In genomic region chr9:36956908-36957307, GRCh38 we compare ENCODE assay signal across 29 cellular contexts.
A peak's percentile ranks its signal among the peaks of the same experiment; 100 is the strongest.
DNase-seq lines count a peak whose midpoint lies in the region; ATAC-seq, FAIRE-seq and TF ChIP-seq lines count a peak whose summit lies in the region.
"Had no signal": no experiment of that assay in that cellular context is flagged by ENCODE, and none has a peak within 500 bp of the region (broad histone marks: within the 10 kb centered on the region; RNA-seq: fewer than 3 reads in every experiment).

No MANE protein-coding gene starts in this region.

- no peaks in the 10 kb centered on the region; the same call in 1 of the 2 replicates for H3K9me3 Mint-ChIP-seq in WTC11
- H3K9me3 Mint-ChIP-seq: HFFc6 had no signal

- DNase-seq in NCI-H2227 (lab: John Stamatoyannopoulos, UW; ENCODE audit: unreplicated experiment) (peak; percentile 39), NCI-H2227 treated with DMSO at 0.1 percent for 48 hours (lab: John Stamatoyannopoulos, UW) (no peak), WTC11 (ENCODE audit: low spot score) (no peak), islet precursor cell (peak; percentile 74), upper lobe of right lung (peak; percentile 31), NCI-H1930 (lab: John Stamatoyannopoulos, UW) (no peak), GM12892 (ENCODE audit: insufficient read length) (no peak)
- DNase-seq: AML-193; Calu3; CD8-positive, alpha-beta memory T cell; DMS153; HFFc6; KBM-7; MM.1S; NCI-H1092; NCI-H1436; NCI-H2029; NCI-H345; NCI-H524; NCI-H82; SIG-M5; SK-N-SH had no signal

- no peaks in the 10 kb centered on the region; the same call in 1 of the 2 replicates for H3K27me3 Mint-ChIP-seq in WTC11 (ENCODE audit: low read depth)

- no peaks in the 10 kb centered on the region for H3K9me3 ChIP-seq in upper lobe of right lung
- H3K9me3 ChIP-seq: SK-N-SH had no signal

- POLR2A ChIA-PET in WTC11 (lab: Charles Lee): no interaction called here

- H3K27me3 ChIP-seq in upper lobe of right lung: peaks cover 11% of the 10 kb centered on the region

- H3K4me3 ChIP-seq in upper lobe of right lung: no peak overlapping the region

- H3K27ac ChIP-seq in upper lobe of right lung: no peak overlapping the region
- H3K27ac ChIP-seq: 22Rv1, C4-2B had no signal

- ATAC-seq in WTC11 (peak; percentile 97), upper lobe of right lung (no peak), GM18909 (IDR thresholded peaks at IDR 0.05; ENCODE audit: poor library complexity, unreplicated experiment) (no peak)
- ATAC-seq: Panc1 had no signal

- peaks cover 22% of the 10 kb centered on the region for H3K4me1 Mint-ChIP-seq in WTC11
- H3K4me1 Mint-ChIP-seq: CD8-positive, alpha-beta memory T cell had no signal

- no peak for TF ChIP-seq CTCF in WTC11 (IDR thresholded peaks at IDR 0.05)
- no peak for TF ChIP-seq CTCF in upper lobe of right lung (IDR thresholded peaks at IDR 0.05)

- no peaks in the 10 kb centered on the region for H3K36me3 Mint-ChIP-seq in WTC11

- no peak for FAIRE-seq in GM12892 (lab: Jason Lieb, UNC)
- FAIRE-seq: G401.6, GM19239, H54 had no signal

- intact Hi-C loops in upper lobe of right lung (cut with DNase I): no loop called here

- no peak for TF ChIP-seq POLR2A in GM12892 (IDR thresholded peaks at IDR 0.05; ENCODE audit: low read depth, low read length)

- CTCF ChIA-PET in WTC11 (lab: Charles Lee): interaction anchor here (0.9 to 3.1 kb wide), 13 partner anchors 12 to 408 kb away, joined by 3 to 22 read pairs (median 5); no protein-coding TSS in a partner anchor

- H3K4me3 Mint-ChIP-seq in WTC11: no peak overlapping the region
- H3K4me3 Mint-ChIP-seq: CD8-positive, alpha-beta memory T cell; HFFc6 had no signal

- no peak overlapping the region for H3K27ac Mint-ChIP-seq in WTC11
- H3K27ac Mint-ChIP-seq: HFFc6 had no signal

- H3K36me3 ChIP-seq in upper lobe of right lung: no peaks in the 10 kb centered on the region

- no peaks in the 10 kb centered on the region for H3K4me1 ChIP-seq in upper lobe of right lung

TF ChIP-seq in WTC11, 78 proteins besides CTCF, POLR2A, EP300 and RAD21 (continues in another document):
- no peak for TF ChIP-seq ETV6 (CRISPR knock-in tag; IDR thresholded peaks at IDR 0.05)
- TF ChIP-seq AFF4 (CRISPR knock-in tag; IDR thresholded peaks at IDR 0.05; ENCODE audit: borderline replicate concordance): no peak
- no peak for TF ChIP-seq ZNF671 (CRISPR knock-in tag; IDR thresholded peaks at IDR 0.05)
- TF ChIP-seq NR1H2 (CRISPR knock-in tag; IDR thresholded peaks at IDR 0.05): no peak
- TF ChIP-seq NR3C1 (CRISPR knock-in tag; conservative IDR thresholded peaks at IDR 0.05; ENCODE audit: low read depth): no peak
- no peak for TF ChIP-seq STAT6 (CRISPR knock-in tag; conservative IDR thresholded peaks at IDR 0.05; ENCODE audit: low read depth)
- no peak for TF ChIP-seq ELF4 (CRISPR knock-in tag; IDR thresholded peaks at IDR 0.05; ENCODE audit: low read depth)
- no peak for TF ChIP-seq ZNF121 (CRISPR knock-in tag; IDR thresholded peaks at IDR 0.05)
- no peak for TF ChIP-seq CDX4 (CRISPR knock-in tag; IDR thresholded peaks at IDR 0.05; ENCODE audit: borderline replicate concordance)
- no peak for TF ChIP-seq MLX (CRISPR knock-in tag; IDR thresholded peaks at IDR 0.05)
- TF ChIP-seq, protein P1, sequence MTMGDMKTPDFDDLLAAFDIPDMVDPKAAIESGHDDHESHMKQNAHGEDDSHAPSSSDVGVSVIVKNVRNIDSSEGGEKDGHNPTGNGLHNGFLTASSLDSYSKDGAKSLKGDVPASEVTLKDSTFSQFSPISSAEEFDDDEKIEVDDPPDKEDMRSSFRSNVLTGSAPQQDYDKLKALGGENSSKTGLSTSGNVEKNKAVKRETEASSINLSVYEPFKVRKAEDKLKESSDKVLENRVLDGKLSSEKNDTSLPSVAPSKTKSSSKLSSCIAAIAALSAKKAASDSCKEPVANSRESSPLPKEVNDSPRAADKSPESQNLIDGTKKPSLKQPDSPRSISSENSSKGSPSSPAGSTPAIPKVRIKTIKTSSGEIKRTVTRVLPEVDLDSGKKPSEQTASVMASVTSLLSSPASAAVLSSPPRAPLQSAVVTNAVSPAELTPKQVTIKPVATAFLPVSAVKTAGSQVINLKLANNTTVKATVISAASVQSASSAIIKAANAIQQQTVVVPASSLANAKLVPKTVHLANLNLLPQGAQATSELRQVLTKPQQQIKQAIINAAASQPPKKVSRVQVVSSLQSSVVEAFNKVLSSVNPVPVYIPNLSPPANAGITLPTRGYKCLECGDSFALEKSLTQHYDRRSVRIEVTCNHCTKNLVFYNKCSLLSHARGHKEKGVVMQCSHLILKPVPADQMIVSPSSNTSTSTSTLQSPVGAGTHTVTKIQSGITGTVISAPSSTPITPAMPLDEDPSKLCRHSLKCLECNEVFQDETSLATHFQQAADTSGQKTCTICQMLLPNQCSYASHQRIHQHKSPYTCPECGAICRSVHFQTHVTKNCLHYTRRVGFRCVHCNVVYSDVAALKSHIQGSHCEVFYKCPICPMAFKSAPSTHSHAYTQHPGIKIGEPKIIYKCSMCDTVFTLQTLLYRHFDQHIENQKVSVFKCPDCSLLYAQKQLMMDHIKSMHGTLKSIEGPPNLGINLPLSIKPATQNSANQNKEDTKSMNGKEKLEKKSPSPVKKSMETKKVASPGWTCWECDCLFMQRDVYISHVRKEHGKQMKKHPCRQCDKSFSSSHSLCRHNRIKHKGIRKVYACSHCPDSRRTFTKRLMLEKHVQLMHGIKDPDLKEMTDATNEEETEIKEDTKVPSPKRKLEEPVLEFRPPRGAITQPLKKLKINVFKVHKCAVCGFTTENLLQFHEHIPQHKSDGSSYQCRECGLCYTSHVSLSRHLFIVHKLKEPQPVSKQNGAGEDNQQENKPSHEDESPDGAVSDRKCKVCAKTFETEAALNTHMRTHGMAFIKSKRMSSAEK (CRISPR knock-in tag; IDR thresholded peaks at IDR 0.05; ENCODE audit: borderline replicate concordance): no peak
- TF ChIP-seq FOXK1 (CRISPR knock-in tag; IDR thresholded peaks at IDR 0.05): no peak

Comparison
In these comparisons a context has a peak if more than half of its experiments do, and no peak if none do; other contexts are left out.
1. DNase-seq: peak in NCI-H2227 (single experiment), islet precursor cell (single experiment) and upper lobe of right lung (single experiment); none in NCI-H2227 treated with DMSO at 0.1 percent for 48 hours (single experiment), WTC11 (single experiment), NCI-H1930 (0 of 2) and GM12892 (single experiment).